ENCODE assay signal across 8 cellular contexts in genomic region chr10:110893559-110894179, GRCh38. TPM values are rescaled to one million over a fixed set of nuclear protein-coding genes. Genes with fewer than 3 reads are reported as not detected.
DNase-seq lines count a peak whose midpoint lies in the region; ATAC-seq and TF ChIP-seq lines count a peak whose summit lies in the region.

No MANE protein-coding gene starts in this region.

- peaks cover 3 to 64% (median 9%) of the 10 kb centered on the region in 4 donors for H3K36me3 ChIP-seq in right lobe of liver

- ATAC-seq in HG03039 (IDR thresholded peaks at IDR 0.05; ENCODE audit: unreplicated experiment) (peak; percentile 53), right lobe of liver (peak; percentile 82 to 88 (median 86))
- ATAC-seq in central memory CD8-positive, alpha-beta T cell (replicated peaks; ENCODE audit: extremely low read depth, poor library complexity, severe bottlenecking): peak; percentile 89

- WGBS in right lobe of liver (ENCODE audit: insufficient coverage, low coverage, low lambda C conversion rate, missing lambda C conversion rate): 22% methylated on average over 4 of the region's 4 CpGs

- TF ChIP-seq POLR2A in right lobe of liver (IDR thresholded peaks at IDR 0.05): no peak

- no peak overlapping the region for H3K4me3 Mint-ChIP-seq in central memory CD8-positive, alpha-beta T cell

- H3K27me3 ChIP-seq in right lobe of liver: no peaks in the 10 kb centered on the region

- H3K27me3 Mint-ChIP-seq in central memory CD8-positive, alpha-beta T cell: no peaks in the 10 kb centered on the region

- H3K9me3 Mint-ChIP-seq in central memory CD8-positive, alpha-beta T cell: no peaks in the 10 kb centered on the region

- intact Hi-C loops in right lobe of liver (cut with DNase I): loop anchor here in 1 of 2 donors (5.0 kb wide), 1 partner anchor 86 kb away; no protein-coding TSS in a partner anchor

- DNase-seq in AG09309 (ENCODE audit: low read depth) (no peak), NCI-H82 treated with DMSO at 0.1 percent for 48 hours (lab: John Stamatoyannopoulos, UW; ENCODE audit: unreplicated experiment) (peak; percentile 16), right lobe of liver (no peak), NK-92 (lab: John Stamatoyannopoulos, UW; ENCODE audit: unreplicated experiment) (no peak), ureter (ENCODE audit: low spot score) (no peak)
- no peak for DNase-seq in central memory CD8-positive, alpha-beta T cell (ENCODE audit: low spot score in 2 of 2)

- H3K4me3 ChIP-seq in AG09309 (ENCODE audit: control insufficient read depth, low read depth, low read length) (no peak overlapping the region), right lobe of liver (no peak overlapping the region)

- H3K27ac ChIP-seq in right lobe of liver: no peak overlapping the region

- H3K4me1 ChIP-seq in right lobe of liver: peaks cover 0 to 8% (median 0%) of the 10 kb centered on the region in 4 donors

- TF ChIP-seq CTCF in AG09309 (IDR thresholded peaks at IDR 0.05; ENCODE audit: control insufficient read depth, insufficient read depth, low read depth, low read length, missing control alignments) (peak; percentile 43), GM12873 (IDR thresholded peaks at IDR 0.05; ENCODE audit: insufficient read depth, low read depth, low read length, missing control alignments) (peak; percentile 45), right lobe of liver (IDR thresholded peaks at IDR 0.05) (peak; percentile 63 to 68 (median 66))

- H3K9me3 ChIP-seq in right lobe of liver: no peaks in the 10 kb centered on the region

- no peak overlapping the region for H3K27ac Mint-ChIP-seq in central memory CD8-positive, alpha-beta T cell (ENCODE audit: low read depth)

- H3K36me3 Mint-ChIP-seq in central memory CD8-positive, alpha-beta T cell (ENCODE audit: insufficient read depth): peaks cover 78% of the 10 kb centered on the region

- H3K4me1 Mint-ChIP-seq in central memory CD8-positive, alpha-beta T cell: peaks cover 43% of the 10 kb centered on the region

RNA-seq across cellular contexts. Expression of gene PDCD4, which starts 21.9 kb away (rescaled TPM):
- total RNA-seq in right lobe of liver (100 to 1,000 TPM in 1 of 6 experiments, 10 to 100 TPM in 5; 10.8 to 105 (median 32.5) TPM), ureter (114 TPM)

RNA-seq across cellular contexts. Expression of gene BBIP1, which starts 25.3 kb away (rescaled TPM):
- total RNA-seq in right lobe of liver (10 to 100 TPM in 5 of 6 experiments, 1 to 10 TPM in 1; 9.4 to 15.7 (median 11.5) TPM), ureter (42.4 TPM)

RNA-seq across cellular contexts. Expression of gene SHOC2, which starts 25.7 kb away (rescaled TPM):
- total RNA-seq in right lobe of liver (10 to 100 TPM; 16.0 to 28.6 (median 22.2) TPM), ureter (68.3 TPM)
